ENCODE assay signal across 20 cellular contexts in the genomic region with DNA sequence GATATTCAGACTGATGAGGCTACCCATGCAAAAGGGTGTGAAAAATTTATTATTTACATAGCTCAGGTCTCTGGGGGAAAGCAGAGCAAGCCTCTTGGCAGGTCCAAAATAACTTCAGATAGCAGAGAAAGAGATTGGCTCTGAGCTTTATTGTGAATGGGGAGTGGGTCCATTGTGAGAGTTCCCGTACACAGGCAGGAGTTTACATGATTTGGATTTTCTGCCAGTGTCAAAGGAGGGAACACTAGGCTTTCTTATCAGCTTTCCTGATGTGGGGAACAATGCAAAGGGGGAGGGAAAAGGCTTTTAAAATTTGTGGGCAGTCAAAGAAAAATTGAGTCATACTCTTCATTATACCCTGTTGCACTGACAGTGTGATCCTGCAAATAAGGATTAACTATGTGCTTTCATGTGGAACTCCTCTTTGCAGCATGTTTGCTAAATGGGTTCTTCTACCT.
"Had no signal": no experiment of that assay in that cellular context is flagged by ENCODE, and none has a peak within 500 bp of the region (broad histone marks: within the 10 kb centered on the region; RNA-seq: fewer than 3 reads in every experiment).

No MANE protein-coding gene starts in this region.

- H3K27me3 Mint-ChIP-seq: activated T-helper 17 cell treated with anti-CD3 and anti-CD28 coated beads, Interleukin-2, amount 50 U/mL, for 72 hours; naive thymus-derived CD8-positive, alpha-beta T cell; progenitor cell of endocrine pancreas; stimulated activated naive CD8-positive, alpha-beta T cell treated with anti-CD3 and anti-CD28 coated beads, Interleukin-15, Interleukin-2, amounts not matched to agents 100 ng/mL and 50 ng/mL, for 24 hours; type B pancreatic cell had no signal

- H3K9me3 Mint-ChIP-seq: type B pancreatic cell had no signal

- H3K4me3 ChIP-seq: cardiac muscle cell, colonic mucosa, esophagus squamous epithelium, left ventricle myocardium inferior, mucosa of descending colon, suprapubic skin had no signal

- H3K9me3 ChIP-seq: colonic mucosa, esophagus squamous epithelium, SK-N-SH, suprapubic skin had no signal

- H3K27ac ChIP-seq: cardiac muscle cell, colonic mucosa, esophagus squamous epithelium, left ventricle myocardium inferior, suprapubic skin had no signal

- H3K4me1 Mint-ChIP-seq: activated T-helper 17 cell treated with anti-CD3 and anti-CD28 coated beads, Interleukin-2, amount 50 U/mL, for 72 hours; naive thymus-derived CD8-positive, alpha-beta T cell had no signal

- H3K36me3 Mint-ChIP-seq: naive thymus-derived CD8-positive, alpha-beta T cell; type B pancreatic cell had no signal

- H3K27ac Mint-ChIP-seq: activated T-helper 17 cell treated with anti-CD3 and anti-CD28 coated beads, Interleukin-2, amount 50 U/mL, for 72 hours; naive thymus-derived CD8-positive, alpha-beta T cell; progenitor cell of endocrine pancreas; stimulated activated naive CD8-positive, alpha-beta T cell treated with anti-CD3 and anti-CD28 coated beads, Interleukin-15, Interleukin-2, amounts not matched to agents 100 ng/mL and 50 ng/mL, for 24 hours; type B pancreatic cell had no signal

- DNase-seq: activated CD4-positive, CD25-positive, alpha-beta regulatory T cell treated with anti-CD3 and anti-CD28 coated beads, Interleukin-2, amount 50 U/mL, for 72 hours; activated naive CD4-positive, alpha-beta T cell treated with Interleukin-2 at 50 U/mL for 16 hours; aorta; colonic mucosa; esophagus squamous epithelium; foreskin melanocyte; head of caudate nucleus; left ventricle myocardium inferior; mucosa of descending colon; naive thymus-derived CD8-positive, alpha-beta T cell; SK-N-SH; T-helper 1 cell; T1000 had no signal

- H3K27me3 ChIP-seq: cardiac muscle cell, colonic mucosa, esophagus squamous epithelium, suprapubic skin had no signal

- H3K9ac ChIP-seq: SK-N-SH had no signal

- ATAC-seq: activated T-helper 17 cell treated with anti-CD3 and anti-CD28 coated beads, Interleukin-2, amount 50 U/mL, for 72 hours; mucosa of descending colon; naive thymus-derived CD8-positive, alpha-beta T cell; sciatic nerve had no signal

- H3K4me2 ChIP-seq: SK-N-SH had no signal

- H3K4me3 Mint-ChIP-seq: activated T-helper 17 cell treated with anti-CD3 and anti-CD28 coated beads, Interleukin-2, amount 50 U/mL, for 72 hours; naive thymus-derived CD8-positive, alpha-beta T cell; stimulated activated naive CD8-positive, alpha-beta T cell treated with anti-CD3 and anti-CD28 coated beads, Interleukin-15, Interleukin-2, amounts not matched to agents 100 ng/mL and 50 ng/mL, for 24 hours; type B pancreatic cell had no signal

- H3K36me3 ChIP-seq: cardiac muscle cell, colonic mucosa, esophagus squamous epithelium, left ventricle myocardium inferior, suprapubic skin had no signal

- H3K4me1 ChIP-seq: colonic mucosa, esophagus squamous epithelium, left ventricle myocardium inferior, suprapubic skin had no signal
